ENCODE assay signal across 12 cellular contexts in genomic region chr2:230723363-230723762, GRCh38. TPM values are rescaled to one million over a fixed set of nuclear protein-coding genes. Genes with fewer than 3 reads are reported as not detected.
A peak's percentile ranks its signal among the peaks of the same experiment; 100 is the strongest.
DNase-seq lines count a peak whose midpoint lies in the region; ATAC-seq and TF ChIP-seq lines count a peak whose summit lies in the region.
"Had no signal": no experiment of that assay in that cellular context is flagged by ENCODE, and none has a peak within 500 bp of the region (broad histone marks: within the 10 kb centered on the region; RNA-seq: fewer than 3 reads in every experiment).

No MANE protein-coding gene starts in this region.

- peaks cover 49% of the 10 kb centered on the region for H3K4me1 Mint-ChIP-seq in CD14-positive monocyte

- intact Hi-C loops in CD14-positive monocyte (cut with micrococcal nuclease) = no loop called here
- intact Hi-C loops in lower lobe of right lung (cut with DNase I) = no loop called here

- peaks cover 9% of the 10 kb centered on the region for H3K36me3 ChIP-seq in lower lobe of right lung
- H3K36me3 ChIP-seq: thyroid gland had no signal

- no peaks in the 10 kb centered on the region for H3K9me3 Mint-ChIP-seq in CD14-positive monocyte

- H3K9me3 ChIP-seq in lower lobe of right lung = no peaks in the 10 kb centered on the region
- H3K9me3 ChIP-seq: thyroid gland had no signal

- ATAC-seq in lower lobe of right lung (peak; percentile 20 to 38), HG03565 (IDR thresholded peaks at IDR 0.05; ENCODE audit: unreplicated experiment) (no peak), GM21526 (IDR thresholded peaks at IDR 0.05; ENCODE audit: low FRiP score, unreplicated experiment) (no peak)
- ATAC-seq: SK-N-SH treated with all-trans-retinoic acid at 6 μM for 48 hours had no signal

- no peak overlapping the region for H3K27ac ChIP-seq in lower lobe of right lung
- H3K27ac ChIP-seq: C4-2B, thyroid gland had no signal

- H3K27me3 Mint-ChIP-seq in CD14-positive monocyte (ENCODE audit: low read depth in 3 of 3) = no peaks in the 10 kb centered on the region

- TF ChIP-seq CTCF in CD14-positive monocyte (IDR thresholded peaks at IDR 0.05) (no peak), NB4 (IDR thresholded peaks at IDR 0.05; ENCODE audit: low read depth, low read length) (no peak), lower lobe of right lung (IDR thresholded peaks at IDR 0.05) (no peak)

- peak overlapping the region in 1 of 2 donors; percentile 15 for H3K4me3 Mint-ChIP-seq in CD14-positive monocyte

- H3K36me3 Mint-ChIP-seq in CD14-positive monocyte = peaks cover 34 to 47% of the 10 kb centered on the region in 2 donors

- peak overlapping the region in 4 of 7 donors; percentile 31 to 83 (median 49) for H3K27ac Mint-ChIP-seq in CD14-positive monocyte

- H3K4me3 ChIP-seq in NB4 (ENCODE audit: low read depth, low read length) (no peak overlapping the region), lower lobe of right lung (no peak overlapping the region)
- H3K4me3 ChIP-seq: thyroid gland had no signal

- TF ChIP-seq POLR2A in NB4 (IDR thresholded peaks at IDR 0.05; ENCODE audit: extremely low read depth, insufficient read length) = no peak

- H3K4me1 ChIP-seq in lower lobe of right lung = peaks cover 53% of the 10 kb centered on the region

- no peaks in the 10 kb centered on the region for H3K27me3 ChIP-seq in lower lobe of right lung (ENCODE audit: low read depth)
- H3K27me3 ChIP-seq: thyroid gland had no signal

- DNase-seq in CD14-positive monocyte (ENCODE audit: low spot score) = no peak
- peak; percentile 55 for DNase-seq in NB4 (ENCODE audit: low read depth)
- DNase-seq in activated T-helper 1 cell treated with Interleukin-2 at 50 U/mL for 16 hours (ENCODE audit: low read depth) = peak; percentile 7
- no peak for DNase-seq in lower lobe of right lung
- DNase-seq in MV-4-11 (lab: John Stamatoyannopoulos, UW) = no peak
- no peak for DNase-seq in amygdala (lab: John Stamatoyannopoulos, UW)
- DNase-seq: NCI-H446 treated with DMSO at 0.1 percent for 48 hours, thyroid gland had no signal

RNA-seq across cellular contexts. Expression of gene CAB39, which starts 10.7 kb away (rescaled TPM):
- 10 to 100 TPM; 33.1 to 38.3 TPM for polyA plus RNA-seq in CD14-positive monocyte
- 78.7 TPM for total RNA-seq in lower lobe of right lung

Comparison
In these comparisons a context has a peak if more than half of its experiments do, and no peak if none do; other contexts are left out.
1. DNase-seq: peak in NB4 (single experiment) and activated T-helper 1 cell treated with Interleukin-2 at 50 U/mL for 16 hours (single experiment); none in CD14-positive monocyte (single experiment), lower lobe of right lung (single experiment), MV-4-11 (single experiment) and amygdala (0 of 56).
2. ATAC-seq: peak in lower lobe of right lung (2 of 2); none in HG03565 (single experiment) and GM21526 (single experiment).